In the genomic region with DNA sequence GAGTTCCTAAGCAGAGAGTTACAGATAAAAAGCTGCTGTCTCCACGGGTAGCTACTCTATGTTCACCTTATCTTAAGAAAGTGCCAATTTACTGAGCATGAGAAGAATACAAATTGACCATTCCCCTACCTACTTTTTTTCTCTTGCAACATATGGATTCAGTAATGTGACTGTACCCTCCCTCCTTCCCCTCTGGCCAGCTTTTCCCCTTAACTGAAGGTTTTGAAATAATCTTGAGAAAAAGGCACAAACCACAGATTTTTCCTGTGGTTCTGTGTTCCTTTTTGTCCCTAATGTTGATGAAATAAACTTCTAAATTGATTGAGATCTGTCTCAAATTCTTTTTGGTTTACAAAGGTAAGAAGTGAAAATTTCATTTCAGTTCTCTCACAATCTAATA, we compare ENCODE assay signal across 20 cellular contexts. TPM values are rescaled to one million over a fixed set of nuclear protein-coding genes. Genes with fewer than 3 reads are reported as not detected.
DNase-seq lines count a peak whose midpoint lies in the region; ATAC-seq and TF ChIP-seq lines count a peak whose summit lies in the region.
"Had no signal": no experiment of that assay in that cellular context is flagged by ENCODE, and none has a peak within 500 bp of the region (broad histone marks: within the 10 kb centered on the region; RNA-seq: fewer than 3 reads in every experiment).

No MANE protein-coding gene starts in this region.

- no peaks in the 10 kb centered on the region for H3K27me3 Mint-ChIP-seq in CD4-positive, CD25-positive, alpha-beta regulatory T cell
- H3K27me3 Mint-ChIP-seq in activated naive CD8-positive, alpha-beta T cell treated with anti-CD3 and anti-CD28 coated beads for 36 hours: no peaks in the 10 kb centered on the region

- no peak for ATAC-seq in CD4-positive, CD25-positive, alpha-beta regulatory T cell (ENCODE audit: low read depth in 2 of 2)
- no peak for ATAC-seq in GM18868 (IDR thresholded peaks at IDR 0.05; ENCODE audit: unreplicated experiment)
- ATAC-seq: heart left ventricle, HepG2 had no signal

- peak overlapping the region; percentile 30 to 92 (median 91) for H3K27ac Mint-ChIP-seq in CD4-positive, CD25-positive, alpha-beta regulatory T cell
- H3K27ac Mint-ChIP-seq in activated naive CD8-positive, alpha-beta T cell treated with anti-CD3 and anti-CD28 coated beads for 36 hours: peak overlapping the region; percentile 88

- H3K9me3 Mint-ChIP-seq in CD4-positive, CD25-positive, alpha-beta regulatory T cell: peaks cover 4 to 27% (median 9%) of the 10 kb centered on the region in 7 donors
- peaks cover 30% of the 10 kb centered on the region for H3K9me3 Mint-ChIP-seq in activated naive CD8-positive, alpha-beta T cell treated with anti-CD3 and anti-CD28 coated beads for 36 hours

- H3K4me3 ChIP-seq in CD4-positive, CD25-positive, alpha-beta regulatory T cell (ENCODE audit: low read depth, low read length): no peak overlapping the region
- H3K4me3 ChIP-seq in stomach: no peak overlapping the region
- H3K4me3 ChIP-seq: esophagus squamous epithelium, heart left ventricle had no signal

- intact Hi-C loops in stomach (cut with DNase I; ENCODE audit: low total_unique reads): no loop called here

- DNase-seq in AML-193 (lab: John Stamatoyannopoulos, UW): peak; percentile 38 to 44
- DNase-seq in CD4-positive, CD25-positive, alpha-beta regulatory T cell: no peak
- peak; percentile 18 for DNase-seq in NCI-H2227 treated with DMSO at 0.1 percent for 48 hours (lab: John Stamatoyannopoulos, UW)
- DNase-seq in activated naive CD8-positive, alpha-beta T cell treated with anti-CD3 and anti-CD28 coated beads for 36 hours: no peak
- DNase-seq in iPS-NIHi11 (ENCODE audit: low spot score): no peak
- no peak for DNase-seq in stomach
- no peak for DNase-seq in NCI-H82 treated with DMSO at 0.1 percent for 48 hours (lab: John Stamatoyannopoulos, UW; ENCODE audit: unreplicated experiment)
- DNase-seq: activated CD8-positive, alpha-beta memory T cell treated with anti-CD3 and anti-CD28 coated beads, Interleukin-2, amount 50 U/mL, for 48 hours; cortex of kidney; DMS79; esophagus squamous epithelium; HCEC 1CT; heart left ventricle; kidney; mesenchymal stem cell; NCI-H1105 treated with DMSO at 0.1 percent for 48 hours; nucleus accumbens had no signal

- peaks cover 20 to 34% (median 27%) of the 10 kb centered on the region in 4 donors for H3K4me1 Mint-ChIP-seq in CD4-positive, CD25-positive, alpha-beta regulatory T cell
- peaks cover 23% of the 10 kb centered on the region for H3K4me1 Mint-ChIP-seq in activated naive CD8-positive, alpha-beta T cell treated with anti-CD3 and anti-CD28 coated beads for 36 hours

- peak overlapping the region; percentile 44 for H3K27ac ChIP-seq in CD4-positive, CD25-positive, alpha-beta regulatory T cell (ENCODE audit: insufficient read depth, low read length, poor library complexity, severe bottlenecking)
- H3K27ac ChIP-seq in stomach: peak overlapping the region in 1 of 5 donors; percentile 1
- H3K27ac ChIP-seq: esophagus squamous epithelium, heart left ventricle, VCaP had no signal

- no peak for TF ChIP-seq CTCF in stomach (IDR thresholded peaks at IDR 0.05)

- TF ChIP-seq EP300 in stomach (IDR thresholded peaks at IDR 0.05): no peak

- peaks cover 25% of the 10 kb centered on the region for H3K4me1 ChIP-seq in CD4-positive, CD25-positive, alpha-beta regulatory T cell (ENCODE audit: control insufficient read depth, insufficient read depth, low read length, poor library complexity, severe bottlenecking)
- no peaks in the 10 kb centered on the region for H3K4me1 ChIP-seq in stomach
- H3K4me1 ChIP-seq: esophagus squamous epithelium had no signal

- 13 to 20% (median 16%) methylated on average over 1 of the region's 1 CpG for WGBS in stomach, 5 donors

- H3K27me3 ChIP-seq in CD4-positive, CD25-positive, alpha-beta regulatory T cell (ENCODE audit: control insufficient read depth, insufficient read depth, low read length): no peaks in the 10 kb centered on the region
- no peaks in the 10 kb centered on the region for H3K27me3 ChIP-seq in stomach
- H3K27me3 ChIP-seq: esophagus squamous epithelium, heart left ventricle had no signal

- H3K4me3 Mint-ChIP-seq in CD4-positive, CD25-positive, alpha-beta regulatory T cell: peak overlapping the region; percentile 41 to 77 (median 62)
- H3K4me3 Mint-ChIP-seq in activated naive CD8-positive, alpha-beta T cell treated with anti-CD3 and anti-CD28 coated beads for 36 hours: peak overlapping the region; percentile 58

- no peak for TF ChIP-seq POLR2A in stomach (IDR thresholded peaks at IDR 0.05)

- peaks cover 12% of the 10 kb centered on the region for H3K36me3 Mint-ChIP-seq in CD4-positive, CD25-positive, alpha-beta regulatory T cell
- peaks cover 55% of the 10 kb centered on the region for H3K36me3 Mint-ChIP-seq in activated naive CD8-positive, alpha-beta T cell treated with anti-CD3 and anti-CD28 coated beads for 36 hours

- no peaks in the 10 kb centered on the region for H3K36me3 ChIP-seq in CD4-positive, CD25-positive, alpha-beta regulatory T cell (ENCODE audit: control insufficient read depth, insufficient read depth, low read length)
- no peaks in the 10 kb centered on the region for H3K36me3 ChIP-seq in stomach
- H3K36me3 ChIP-seq: esophagus squamous epithelium, heart left ventricle had no signal

- peaks cover 17 to 33% of the 10 kb centered on the region in 2 experiments for H3K9me3 ChIP-seq in CD4-positive, CD25-positive, alpha-beta regulatory T cell (ENCODE audit: control insufficient read depth in 2 of 2, low read length in 2 of 2)
- peaks cover 7 to 34% (median 25%) of the 10 kb centered on the region in 4 donors for H3K9me3 ChIP-seq in stomach

RNA-seq across cellular contexts. Expression of a gene that starts 2.6 kb away (rescaled TPM):
- 192 TPM for total RNA-seq in CD4-positive, CD25-positive, alpha-beta regulatory T cell
- 100 to 1,000 TPM; 341 to 457 (median 393) TPM for polyA plus RNA-seq in CD4-positive, CD25-positive, alpha-beta regulatory T cell
- 100 to 1,000 TPM; 291 TPM for total RNA-seq in activated naive CD8-positive, alpha-beta T cell treated with anti-CD3 and anti-CD28 coated beads for 36 hours
- 10 to 100 TPM in 1 of 5 donors, 1 to 10 TPM in 3, not detected in 1; 2.9 to 14.3 (median 4.8) TPM for total RNA-seq in stomach
- polyA plus RNA-seq in stomach: 1 to 10 TPM; 1.7 to 9.8 (median 3.3) TPM
- total RNA-seq: HepG2 had no signal
- polyA plus RNA-seq: HepG2 had no signal

Comparison
In these comparisons a context has a peak if more than half of its experiments do, and no peak if none do; other contexts are left out.
1. DNase-seq: peak in AML-193 (2 of 2) and NCI-H2227 treated with DMSO at 0.1 percent for 48 hours (single experiment); none in CD4-positive, CD25-positive, alpha-beta regulatory T cell (0 of 3), activated naive CD8-positive, alpha-beta T cell treated with anti-CD3 and anti-CD28 coated beads for 36 hours (single experiment), iPS-NIHi11 (single experiment), stomach (single experiment) and NCI-H82 treated with DMSO at 0.1 percent for 48 hours (single experiment).
2. RNA of a gene that starts 2.6 kb away (total RNA-seq): 291 TPM in activated naive CD8-positive, alpha-beta T cell treated with anti-CD3 and anti-CD28 coated beads for 36 hours and 192 TPM in CD4-positive, CD25-positive, alpha-beta regulatory T cell (single experiment); 2.9 to 14.3 TPM in stomach; every median in the first group is over 10 times any median in the second.